ENCODE assay signal across 8 cellular contexts in genomic region chr14:75427126-75427481, GRCh38. TPM values are rescaled to one million over a fixed set of nuclear protein-coding genes. Genes with fewer than 3 reads are reported as not detected.
DNase-seq lines count a peak whose midpoint lies in the region; ATAC-seq, FAIRE-seq and TF ChIP-seq lines count a peak whose summit lies in the region.

No MANE protein-coding gene starts in this region.

- H3K9me3 ChIP-seq in lung (ENCODE audit: control insufficient read depth in 2 of 2, insufficient read depth in 1 of 2, low read length in 1 of 2): no peaks in the 10 kb centered on the region

- H3K4me1 ChIP-seq in lung (ENCODE audit: control insufficient read depth in 2 of 2, insufficient read depth in 2 of 2, low read length in 2 of 2): peaks cover 14 to 21% of the 10 kb centered on the region in 2 donors

- 21 to 34% methylated on average over 15 of the region's 15 CpGs for WGBS in lung, 2 donors

- FAIRE-seq in bronchial epithelial cell (lab: Jason Lieb, UNC): no peak
- FAIRE-seq in urothelium cell line (lab: Jason Lieb, UNC): no peak

- H3K27me3 ChIP-seq in bronchial epithelial cell (ENCODE audit: control insufficient read depth, insufficient read depth, low read length): no peaks in the 10 kb centered on the region
- H3K27me3 ChIP-seq in lung (ENCODE audit: control insufficient read depth, insufficient read depth): no peaks in the 10 kb centered on the region

- H3K36me3 ChIP-seq in bronchial epithelial cell (ENCODE audit: control insufficient read depth, insufficient read depth, low read length) (peaks cover 3% of the 10 kb centered on the region), lung (ENCODE audit: control insufficient read depth in 2 of 2, insufficient read depth in 2 of 2, low read length in 2 of 2) (peaks cover 0 to 2% of the 10 kb centered on the region in 2 donors)

- DNase-seq in bronchial epithelial cell (ENCODE audit: low read depth) (no peak), lung (ENCODE audit: low spot score) (no peak), urothelium cell line (ENCODE audit: low spot score) (peak; percentile 34), activated gamma-delta T cell treated with Interleukin-2 at 50 U/mL for 16 hours (no peak), DMS79 (lab: John Stamatoyannopoulos, UW) (no peak)

- H3K27ac ChIP-seq in lung (ENCODE audit: low read depth in 1 of 2, low read length in 1 of 2): peak overlapping the region; percentile 92 to 93

- TF ChIP-seq CTCF in bronchial epithelial cell (IDR thresholded peaks at IDR 0.05; ENCODE audit: insufficient read depth, low read length, severe bottlenecking) (no peak), lung (IDR thresholded peaks at IDR 0.05; ENCODE audit: control extremely low read depth, extremely low read depth) (no peak)

- H3K4me3 ChIP-seq in bronchial epithelial cell (ENCODE audit: low read depth, low read length) (peak overlapping the region; percentile 63), lung (peak overlapping the region; percentile 63)

- peak; percentile 28 for ATAC-seq in GM19351 (IDR thresholded peaks at IDR 0.05; ENCODE audit: unreplicated experiment)
- ATAC-seq in HG03469 (IDR thresholded peaks at IDR 0.05; ENCODE audit: unreplicated experiment): peak; percentile 12
- no peak for ATAC-seq in lung (ENCODE audit: insufficient read depth, low FRiP score)
- no peak for ATAC-seq in GM18520 (IDR thresholded peaks at IDR 0.05; ENCODE audit: unreplicated experiment)

RNA-seq across cellular contexts. Expression of gene JDP2, which starts 0.7 kb away (rescaled TPM):
- total RNA-seq in bronchial epithelial cell: 58.4 and 63.8 TPM in 2 replicates
- total RNA-seq in lung: 10 to 100 TPM; 34.8 to 77.5 TPM
- 10 to 100 TPM; 38.0 to 88.9 TPM for polyA plus RNA-seq in lung

Comparison
In these comparisons a context has a peak if more than half of its experiments do, and no peak if none do; other contexts are left out.
1. ATAC-seq: peak in GM19351 (single experiment) and HG03469 (single experiment); none in lung (single experiment) and GM18520 (single experiment).